Comparison of ENCODE assay signal across 7 cellular contexts in the genomic region with DNA sequence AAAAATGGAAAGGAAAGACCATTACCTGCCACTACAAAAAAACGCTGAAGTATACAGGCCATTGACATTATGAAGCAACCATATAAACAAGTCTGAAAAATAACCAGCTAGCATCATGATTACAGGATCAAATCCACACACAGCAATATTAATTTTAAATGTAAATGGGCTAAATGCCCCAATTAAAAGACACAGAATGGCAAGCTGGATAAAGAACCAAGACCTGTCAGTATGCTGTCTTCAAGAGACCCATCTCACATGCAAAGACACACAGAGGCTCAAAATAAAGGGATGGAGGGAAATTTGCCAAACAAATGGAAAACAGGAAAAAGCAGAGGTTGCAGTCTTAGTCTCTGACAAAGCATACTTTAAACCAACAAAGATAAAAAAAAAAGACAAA. TPM values are rescaled to one million over a fixed set of nuclear protein-coding genes. Genes with fewer than 3 reads are reported as not detected.
"Had no signal": no experiment of that assay in that cellular context is flagged by ENCODE, and none has a peak within 500 bp of the region (broad histone marks: within the 10 kb centered on the region; RNA-seq: fewer than 3 reads in every experiment).

No MANE protein-coding gene starts in this region.

RNA-seq across cellular contexts. Expression of a gene that starts 33.9 kb away (rescaled TPM):
- total RNA-seq: LHCN-M2, NCI-H460, OCI-LY7, Right ventricle myocardium inferior, RPMI7951, SJCRH30, SK-MEL-5 had no signal
